7 cellular contexts compared by ENCODE assay signal in genomic region chr10:90930070-90930837, GRCh38. TPM values are rescaled to one million over a fixed set of nuclear protein-coding genes. Genes with fewer than 3 reads are reported as not detected.
DNase-seq lines count a peak whose midpoint lies in the region; ATAC-seq and TF ChIP-seq lines count a peak whose summit lies in the region.

No MANE protein-coding gene starts in this region.

- no peak for ATAC-seq in GM21717 (IDR thresholded peaks at IDR 0.05; ENCODE audit: unreplicated experiment)
- ATAC-seq in HG03354 (IDR thresholded peaks at IDR 0.05; ENCODE audit: poor library complexity, severe bottlenecking, unreplicated experiment): no peak
- no peak for ATAC-seq in GM18909 (IDR thresholded peaks at IDR 0.05; ENCODE audit: poor library complexity, unreplicated experiment)

- H3K9ac ChIP-seq in HUES48 (ENCODE audit: low read depth, low read length): no peak overlapping the region

- H3K36me3 ChIP-seq in HUES48 (ENCODE audit: control insufficient read depth, insufficient read depth, low read length) (no peaks in the 10 kb centered on the region), tibial nerve (no peaks in the 10 kb centered on the region)

- H3K4me1 ChIP-seq in HUES48 (ENCODE audit: control insufficient read depth, insufficient read depth, low read length) (peaks cover 33% of the 10 kb centered on the region), tibial nerve (peaks cover 0 to 27% (median 0%) of the 10 kb centered on the region in 4 donors)

- peaks cover 33% of the 10 kb centered on the region for H3K4me1 Mint-ChIP-seq in brain

- TF ChIP-seq CTCF in brain (conservative IDR thresholded peaks at IDR 0.05) (no peak), tibial nerve (IDR thresholded peaks at IDR 0.05) (no peak)

- no peaks in the 10 kb centered on the region for H3K36me3 Mint-ChIP-seq in brain

- H3K9me3 ChIP-seq in HUES48 (ENCODE audit: control insufficient read depth, insufficient read depth, low read length) (no peaks in the 10 kb centered on the region), tibial nerve (no peaks in the 10 kb centered on the region)

- H3K27ac ChIP-seq in HUES48 (ENCODE audit: low read depth, low read length) (peak overlapping the region; percentile 86), tibial nerve (peak overlapping the region in 3 of 4 donors; percentile 40 to 72 (median 69))

- H3K4me3 ChIP-seq in HUES48 (ENCODE audit: low read depth, low read length) (peak overlapping the region; percentile 13), tibial nerve (no peak overlapping the region)

- peak; percentile 89 for DNase-seq in left kidney (ENCODE audit: low read depth, low spot score)
- DNase-seq in tibial nerve (ENCODE audit: low spot score in 2 of 2): no peak

- peak overlapping the region in 4 of 5 experiments; percentile 21 to 45 (median 34) for H3K4me3 Mint-ChIP-seq in brain

- H3K27ac Mint-ChIP-seq in brain: peak overlapping the region; percentile 13 to 95 (median 81)

- no peaks in the 10 kb centered on the region for H3K9me3 Mint-ChIP-seq in brain

- WGBS in tibial nerve, 2 donors: 31 to 42% methylated on average over 5 of the region's 5 CpGs

- TF ChIP-seq POLR2A in tibial nerve (IDR thresholded peaks at IDR 0.05): no peak

- H3K27me3 ChIP-seq in HUES48 (ENCODE audit: control insufficient read depth, insufficient read depth, low read length): peaks cover 97% of the 10 kb centered on the region
- no peaks in the 10 kb centered on the region for H3K27me3 ChIP-seq in tibial nerve

- TF ChIP-seq EP300 in tibial nerve (IDR thresholded peaks at IDR 0.05): peak in 1 of 2 donors; percentile 20

- peaks cover 3% of the 10 kb centered on the region for H3K27me3 Mint-ChIP-seq in brain

RNA-seq across cellular contexts. Expression of gene ANKRD1, which starts 9.4 kb away (rescaled TPM):
- not detected for polyA plus RNA-seq in brain (ENCODE audit: insufficient read depth, low read depth, low replicate concordance)
- total RNA-seq in tibial nerve: not detected

RNA-seq across cellular contexts. Expression of gene RPP30, which starts 58.5 kb away (rescaled TPM):
- 27.1 TPM for polyA plus RNA-seq in brain (ENCODE audit: insufficient read depth, low read depth, low replicate concordance)
- total RNA-seq in tibial nerve: 10 to 100 TPM; 19.4 to 46.5 (median 35.2) TPM
